ENCODE assay signal across 13 cellular contexts in genomic region chr3:42228796-42229195, GRCh38. TPM values are rescaled to one million over a fixed set of nuclear protein-coding genes. Genes with fewer than 3 reads are reported as not detected.
A peak's percentile ranks its signal among the peaks of the same experiment; 100 is the strongest.
DNase-seq lines count a peak whose midpoint lies in the region; ATAC-seq, FAIRE-seq and TF ChIP-seq lines count a peak whose summit lies in the region.
"Had no signal": no experiment of that assay in that cellular context is flagged by ENCODE, and none has a peak within 500 bp of the region (broad histone marks: within the 10 kb centered on the region; RNA-seq: fewer than 3 reads in every experiment).

No MANE protein-coding gene starts in this region.

- peaks cover 12 to 13% of the 10 kb centered on the region in 2 donors for H3K4me1 Mint-ChIP-seq in immature natural killer cell

- WGBS in HepG2 (ENCODE audit: low lambda C conversion rate) = 9% methylated on average over 5 of the region's 5 CpGs
- 24% methylated on average over 5 of the region's 5 CpGs for WGBS in right lobe of liver (ENCODE audit: insufficient coverage, low coverage, low lambda C conversion rate, missing lambda C conversion rate)
- WGBS in smooth muscle cell (ENCODE audit: low lambda C conversion rate) = 67% methylated on average over 5 of the region's 5 CpGs
- WGBS in body of pancreas, 2 donors = 35% methylated on average over 5 of the region's 5 CpGs

- H3K9me3 ChIP-seq in HepG2 (ENCODE audit: low read length) (no peaks in the 10 kb centered on the region), right lobe of liver (no peaks in the 10 kb centered on the region), MM.1S (replicated peaks; ENCODE audit: insufficient read depth, low read length) (no peaks in the 10 kb centered on the region), smooth muscle cell (replicated peaks; ENCODE audit: low read depth) (no peaks in the 10 kb centered on the region), body of pancreas (no peaks in the 10 kb centered on the region)
- H3K9me3 ChIP-seq: suprapubic skin had no signal

- no peak for ATAC-seq in HepG2
- no peak for ATAC-seq in right lobe of liver
- no peak for ATAC-seq in HG03280 (IDR thresholded peaks at IDR 0.05; ENCODE audit: unreplicated experiment)
- ATAC-seq in body of pancreas = no peak

- H2AFZ ChIP-seq in HepG2 (ENCODE audit: low read length) (no peak overlapping the region), MM.1S (ENCODE audit: low read length) (no peak overlapping the region), smooth muscle cell (ENCODE audit: low read depth) (no peak overlapping the region)

- in situ Hi-C loops in HepG2 (cut with HindIII; ENCODE audit: extremely low pct_ligation_motif_present, low pct_unique_long_range_greater_than_20kb) (loop anchor here (10.0 to 25.0 kb wide), 2 partner anchors 306 to 609 kb away; no protein-coding TSS in a partner anchor), brain microvascular endothelial cell (cut with HindIII; ENCODE audit: low pct_ligation_motif_present, low sequenced_read_pairs) (no loop called here)

- no peak for TF ChIP-seq EP300 in HepG2 (IDR thresholded peaks at IDR 0.05; ENCODE audit: low read depth in 2 of 2, low read length in 2 of 2)
- no peak for TF ChIP-seq EP300 in HepG2 (CRISPR knock-in tag; IDR thresholded peaks at IDR 0.05; ENCODE audit: borderline replicate concordance)

- H3K9ac ChIP-seq in HepG2 (ENCODE audit: insufficient read depth, low read depth, low read length) (no peak overlapping the region), MM.1S (ENCODE audit: low read length) (no peak overlapping the region), smooth muscle cell (ENCODE audit: low read depth) (no peak overlapping the region)

- H3F3A ChIP-seq in MM.1S (ENCODE audit: insufficient read depth, low read length) (no peaks in the 10 kb centered on the region), smooth muscle cell (ENCODE audit: low read depth) (no peaks in the 10 kb centered on the region)

- H3K36me3 ChIP-seq in HepG2 (replicated peaks in 1 of 2; ENCODE audit: control insufficient read depth in 1 of 2, insufficient read depth in 2 of 2, low read length in 2 of 2) = peaks cover 1 to 9% of the 10 kb centered on the region in 2 experiments; a peak in 3 of 5 replicates
- H3K36me3 ChIP-seq in right lobe of liver = peaks cover 0 to under 1% (median 0%) of the 10 kb centered on the region in 4 donors
- H3K36me3 ChIP-seq in MM.1S (replicated peaks; ENCODE audit: insufficient read depth, low read length) = no peaks in the 10 kb centered on the region
- H3K36me3 ChIP-seq in brain microvascular endothelial cell (replicated peaks) = peaks cover 4% of the 10 kb centered on the region
- no peaks in the 10 kb centered on the region for H3K36me3 ChIP-seq in smooth muscle cell (ENCODE audit: low read depth)
- H3K36me3 ChIP-seq in body of pancreas (replicated peaks in 1 of 2; ENCODE audit: insufficient read depth in 1 of 2, low read depth in 2 of 2) = no peaks in the 10 kb centered on the region

- H3K27me3 ChIP-seq in HepG2 (ENCODE audit: control insufficient read depth in 1 of 2, insufficient read depth in 2 of 2, low read length in 2 of 2) = peaks cover 0 to 8% of the 10 kb centered on the region in 2 experiments; a peak in 1 of 5 replicates
- H3K27me3 ChIP-seq in right lobe of liver = no peaks in the 10 kb centered on the region
- no peaks in the 10 kb centered on the region for H3K27me3 ChIP-seq in MM.1S (replicated peaks; ENCODE audit: insufficient read depth, low read length)
- H3K27me3 ChIP-seq in brain microvascular endothelial cell (replicated peaks) = no peaks in the 10 kb centered on the region
- H3K27me3 ChIP-seq in smooth muscle cell (ENCODE audit: low read depth) = no peaks in the 10 kb centered on the region
- no peaks in the 10 kb centered on the region for H3K27me3 ChIP-seq in body of pancreas
- H3K27me3 ChIP-seq: suprapubic skin had no signal

- peaks cover 12% of the 10 kb centered on the region for H3K4me1 ChIP-seq in HepG2 (ENCODE audit: insufficient read depth, low read length)
- H3K4me1 ChIP-seq in right lobe of liver = peaks cover 0 to 27% (median 4%) of the 10 kb centered on the region in 4 donors
- H3K4me1 ChIP-seq in MM.1S (ENCODE audit: low read length) = 0 out of 2 replicates have a peak, but pooled peaks cover 3% of the 10 kb centered on the region
- H3K4me1 ChIP-seq in smooth muscle cell (ENCODE audit: low read depth) = no peaks in the 10 kb centered on the region
- H3K4me1 ChIP-seq in body of pancreas = no peaks in the 10 kb centered on the region

- H4K20me1 ChIP-seq in HepG2 (ENCODE audit: insufficient read depth, low read length) (no peaks in the 10 kb centered on the region), MM.1S (ENCODE audit: insufficient read depth, low read length) (no peaks in the 10 kb centered on the region), smooth muscle cell (ENCODE audit: low read depth) (no peaks in the 10 kb centered on the region)

- CTCF ChIA-PET in HepG2 (lab: Yijun Ruan, JAX; ENCODE audit: low intra/inter-chr PET ratio, low total read pairs) = interaction anchor here (0.6 to 2.9 kb wide), 4 partner anchors 110 to 311 kb away, joined by 3 to 25 read pairs (median 8); no protein-coding TSS in a partner anchor

- POLR2A ChIA-PET in HepG2 (lab: Yijun Ruan, JAX) = no interaction called here

- H3K9me2 ChIP-seq in MM.1S (replicated peaks; ENCODE audit: insufficient read depth, low read length) = no peaks in the 10 kb centered on the region

- no peak for TF ChIP-seq RAD21 in HepG2 (CRISPR knock-in tag; IDR thresholded peaks at IDR 0.05)

- H3K27ac Mint-ChIP-seq in immature natural killer cell = no peak overlapping the region

- H3K27me3 Mint-ChIP-seq in immature natural killer cell (ENCODE audit: low read depth in 3 of 3) = peaks cover 1 to 5% (median 2%) of the 10 kb centered on the region in 3 donors

- no peak overlapping the region for H3K27ac ChIP-seq in HepG2 (ENCODE audit: extremely low read length, insufficient read depth, low read length)
- H3K27ac ChIP-seq in right lobe of liver = no peak overlapping the region
- no peak overlapping the region for H3K27ac ChIP-seq in MM.1S (ENCODE audit: low read length)
- H3K27ac ChIP-seq in brain microvascular endothelial cell = no peak overlapping the region
- no peak overlapping the region for H3K27ac ChIP-seq in smooth muscle cell (ENCODE audit: low read depth)
- H3K27ac ChIP-seq in body of pancreas = no peak overlapping the region
- H3K27ac ChIP-seq: suprapubic skin had no signal

- TF ChIP-seq POLR2A in HepG2 (IDR thresholded peaks at IDR 0.05; ENCODE audit: insufficient read depth in 1 of 2, low read depth in 2 of 2, low read length in 2 of 2) (no peak), right lobe of liver (IDR thresholded peaks at IDR 0.05) (no peak), body of pancreas (IDR thresholded peaks at IDR 0.05) (no peak)

- BruUV-seq in HepG2 (replicated peaks; lab: Mats Ljungman, UMichigan) = no TSS peak

- H3K4me3 ChIP-seq in HepG2 (replicated peaks in 1 of 3; ENCODE audit: insufficient read depth in 1 of 3, low read depth in 2 of 3, low read length in 3 of 3) (no peak overlapping the region), right lobe of liver (no peak overlapping the region), MM.1S (ENCODE audit: low read length) (no peak overlapping the region), brain microvascular endothelial cell (ENCODE audit: low read depth, low read length) (no peak overlapping the region), smooth muscle cell (no peak overlapping the region), body of pancreas (no peak overlapping the region)
- H3K4me3 ChIP-seq: suprapubic skin had no signal

- H3K9me3 Mint-ChIP-seq in immature natural killer cell = no peaks in the 10 kb centered on the region

- no peak for FAIRE-seq in HepG2 (lab: Jason Lieb, UNC)

- TF ChIP-seq CTCF in HepG2 (CRISPR knock-in tag; IDR thresholded peaks at IDR 0.05) (peak; percentile 41), right lobe of liver (IDR thresholded peaks at IDR 0.05) (no peak), MM.1S (IDR thresholded peaks at IDR 0.05; ENCODE audit: low read length) (peak; percentile 24), brain microvascular endothelial cell (IDR thresholded peaks at IDR 0.05; ENCODE audit: low read depth, low read length, missing control alignments) (peak; percentile 28), smooth muscle cell (IDR thresholded peaks at IDR 0.05; ENCODE audit: borderline replicate concordance, insufficient read depth, poor library complexity, severe bottlenecking) (peak; percentile 11), body of pancreas (IDR thresholded peaks at IDR 0.05) (no peak)

- no peak overlapping the region for H3K4me3 Mint-ChIP-seq in immature natural killer cell

- DNase-seq in HepG2 (ENCODE audit: low spot score) = peak; percentile 20
- no peak for DNase-seq in right lobe of liver
- no peak for DNase-seq in MM.1S
- DNase-seq in brain microvascular endothelial cell = no peak
- no peak for DNase-seq in smooth muscle cell (lab: John Stamatoyannopoulos, UW; ENCODE audit: unreplicated experiment)
- no peak for DNase-seq in immature natural killer cell
- no peak for DNase-seq in body of pancreas
- DNase-seq: activated naive CD4-positive, alpha-beta T cell treated with Interleukin-2 at 50 U/mL for 16 hours; NCI-H226; stimulated activated CD4-positive, alpha-beta T cell treated with anti-CD3 and anti-CD28 coated beads, Interleukin-15, amount 100 ng/mL, for 24 hours had no signal

- H3K79me2 ChIP-seq in HepG2 (ENCODE audit: insufficient read depth, low read length) (no peaks in the 10 kb centered on the region), MM.1S (ENCODE audit: low read length) (no peaks in the 10 kb centered on the region), smooth muscle cell (ENCODE audit: low read depth) (no peaks in the 10 kb centered on the region)

- H3K36me3 Mint-ChIP-seq in immature natural killer cell = peaks cover 11 to 27% (median 16%) of the 10 kb centered on the region in 3 donors

- intact Hi-C loops in HepG2 (cut with micrococcal nuclease; ENCODE audit: unreplicated experiment) (no loop called here), right lobe of liver (cut with DNase I) (loop anchor here in 1 of 2 donors (10.0 kb wide), 1 partner anchor 306 kb away; no protein-coding TSS in a partner anchor), body of pancreas (cut with DNase I) (loop anchor here (10.0 kb wide), 1 partner anchor 306 kb away; no protein-coding TSS in a partner anchor)

- H3K4me2 ChIP-seq in HepG2 (ENCODE audit: low read depth, low read length) = no peak overlapping the region
- no peak overlapping the region for H3K4me2 ChIP-seq in MM.1S (ENCODE audit: low read depth, low read length)
- no peak overlapping the region for H3K4me2 ChIP-seq in smooth muscle cell

RNA-seq across cellular contexts. Expression of gene CCK, which starts 37.2 kb away (rescaled TPM):
- not detected in 2 replicates for total RNA-seq in HepG2 (2016; rRNA removed; fragmentation: Illumina TruSeq; extraction: Trizol)
- total RNA-seq in HepG2 (2016; cell fraction: cytosol; rRNA removed; fragmentation: Illumina TruSeq; extraction: Trizol; ENCODE audit: low read depth) = not detected in 2 replicates
- not detected in 2 replicates for total RNA-seq in HepG2 (2016; cell fraction: insoluble cytoplasmic fraction; rRNA removed; fragmentation: Illumina TruSeq; extraction: Trizol)
- not detected in 2 replicates for total RNA-seq in HepG2 (2016; cell fraction: membrane; rRNA removed; fragmentation: Illumina TruSeq; extraction: Trizol)
- total RNA-seq in HepG2 (2016; cell fraction: nucleus; rRNA removed; fragmentation: Illumina TruSeq; extraction: Trizol) = not detected in 2 replicates
- not detected in 2 replicates for polyA plus RNA-seq in HepG2 (2011; rRNA removed)
- not detected in 2 replicates for polyA plus RNA-seq in HepG2 (2011; cell fraction: cytosol; rRNA removed)
- not detected in 2 replicates for polyA plus RNA-seq in HepG2 (2011; cell fraction: nucleus; rRNA removed)
- polyA plus RNA-seq in HepG2 (2012) = not detected in 2 replicates
- polyA plus RNA-seq in HepG2 (2016; cell fraction: cytosol; fragmentation: Illumina TruSeq; extraction: Trizol; ENCODE audit: low read depth) = not detected in 2 replicates
- polyA plus RNA-seq in HepG2 (2016; cell fraction: insoluble cytoplasmic fraction; fragmentation: Illumina TruSeq; extraction: Trizol; ENCODE audit: low read depth) = not detected in 2 replicates
- not detected in 2 replicates for polyA plus RNA-seq in HepG2 (2016; cell fraction: membrane; fragmentation: Illumina TruSeq; extraction: Trizol; ENCODE audit: low read depth)
- polyA plus RNA-seq in HepG2 (2016; cell fraction: nucleus; fragmentation: Illumina TruSeq; extraction: Trizol; ENCODE audit: insufficient read depth, low read depth) = not detected in 2 replicates
- polyA minus RNA-seq in HepG2 (2011; rRNA and poly(A)+ RNA removed; ENCODE audit: low replicate concordance) = not detected in 2 replicates
- not detected in 2 replicates for polyA minus RNA-seq in HepG2 (2011; cell fraction: cytosol; rRNA and poly(A)+ RNA removed)
- not detected in 2 replicates for polyA minus RNA-seq in HepG2 (2011; cell fraction: nucleus; rRNA and poly(A)+ RNA removed)
- total RNA-seq in right lobe of liver = not detected
- not detected in 2 replicates for total RNA-seq in smooth muscle cell
- not detected in 2 replicates for polyA plus RNA-seq in smooth muscle cell
- polyA plus RNA-seq in immature natural killer cell = not detected
- not detected for total RNA-seq in body of pancreas
- total RNA-seq: mononuclear cell had no signal

Comparison
In these comparisons a context has a peak if more than half of its experiments do, and no peak if none do; other contexts are left out.
1. CTCF ChIP-seq: peak in HepG2 (single experiment), MM.1S (single experiment), brain microvascular endothelial cell (single experiment) and smooth muscle cell (single experiment); none in right lobe of liver (0 of 4) and body of pancreas (0 of 7).